Comparison of ENCODE assay signal across 10 cellular contexts in genomic region chr13:48578516-48579166, GRCh38. TPM values are rescaled to one million over a fixed set of nuclear protein-coding genes. Genes with fewer than 3 reads are reported as not detected.
DNase-seq lines count a peak whose midpoint lies in the region; ATAC-seq and TF ChIP-seq lines count a peak whose summit lies in the region.
"Had no signal": no experiment of that assay in that cellular context is flagged by ENCODE, and none has a peak within 500 bp of the region (broad histone marks: within the 10 kb centered on the region; RNA-seq: fewer than 3 reads in every experiment).

No MANE protein-coding gene starts in this region.

- intact Hi-C loops in breast epithelium (cut with DNase I; ENCODE audit: low total_unique reads) (no loop called here), MCF 10A (cut with micrococcal nuclease) (no loop called here), mammary epithelial cell (cut with micrococcal nuclease) (loop anchor here (1.0 to 5.0 kb wide), 2 partner anchors 76 to 451 kb away; no protein-coding TSS in a partner anchor), transverse colon (cut with DNase I; ENCODE audit: low total_unique reads) (no loop called here)
- intact Hi-C loops in CD4-positive, alpha-beta T cell (cut with DNase I, micrococcal nuclease), result no loop called here

- no peak for TF ChIP-seq POLR2A in breast epithelium (IDR thresholded peaks at IDR 0.05)
- no peak for TF ChIP-seq POLR2A in transverse colon (IDR thresholded peaks at IDR 0.05)

- H3K9me3 ChIP-seq in breast epithelium (no peaks in the 10 kb centered on the region), mammary epithelial cell (replicated peaks; ENCODE audit: insufficient read depth, low read length) (no peaks in the 10 kb centered on the region), transverse colon (no peaks in the 10 kb centered on the region)
- H3K9me3 ChIP-seq in CD4-positive, alpha-beta T cell (ENCODE audit: control insufficient read depth, low read length), result no peaks in the 10 kb centered on the region

- BruUV-seq in MCF 10A (replicated peaks; lab: Mats Ljungman, UMichigan) (no TSS peak), mammary epithelial cell (replicated peaks; lab: Mats Ljungman, UMichigan) (no TSS peak)

- POLR2A ChIA-PET in MCF 10A (lab: Yijun Ruan, JAX), result interaction anchor here (0.5 to 4.6 kb wide), 16 partner anchors 9 to 484 kb away, joined by 3 to 31 read pairs (median 4); partner anchors contain the start of genes ITM2B, LPAR6, MED4 and RB1
- POLR2A ChIA-PET in CD4-positive, alpha-beta T cell (lab: Charles Lee), result interaction anchor here (1.0 to 2.2 kb wide), 5 partner anchors 10 to 177 kb away, joined by 3 to 14 read pairs (median 5); partner anchors contain the start of gene RCBTB2

- TF ChIP-seq CTCF in breast epithelium (IDR thresholded peaks at IDR 0.05) (no peak), MCF 10A (IDR thresholded peaks at IDR 0.05; ENCODE audit: unreplicated experiment) (no peak), mammary epithelial cell (conservative IDR thresholded peaks at IDR 0.05 in 1 of 2, IDR thresholded peaks at IDR 0.05 in 1 of 2; ENCODE audit: extremely low read depth in 1 of 2, insufficient read depth in 1 of 2, low read depth in 1 of 2, low read length in 2 of 2) (no peak), transverse colon (IDR thresholded peaks at IDR 0.05) (no peak)
- no peak for TF ChIP-seq CTCF in CD4-positive, alpha-beta T cell (IDR thresholded peaks at IDR 0.05)

- H3K4me3 ChIP-seq in breast epithelium (no peak overlapping the region), mammary epithelial cell (replicated peaks in 1 of 3; ENCODE audit: insufficient read depth in 1 of 3, low read depth in 2 of 3, low read length in 3 of 3) (no peak overlapping the region), transverse colon (no peak overlapping the region)

- DNase-seq in breast epithelium (ENCODE audit: low spot score in 2 of 2), result no peak
- no peak for DNase-seq in MCF 10A (ENCODE audit: unreplicated experiment)
- no peak for DNase-seq in mammary epithelial cell
- DNase-seq in transverse colon, result no peak
- no peak for DNase-seq in medulla oblongata (ENCODE audit: extremely low spot score)
- no peak for DNase-seq in NCI-H2107 treated with DMSO at 0.1 percent for 48 hours (lab: John Stamatoyannopoulos, UW; ENCODE audit: unreplicated experiment)
- no peak for DNase-seq in CD4-positive, alpha-beta T cell
- DNase-seq: stimulated activated naive CD8-positive, alpha-beta T cell treated with anti-CD3 and anti-CD28 coated beads, Interleukin-15, Interleukin-2, amounts not matched to agents 100 U/mL and 50 U/mL, for 24 hours had no signal

- no peak for TF ChIP-seq EP300 in transverse colon (IDR thresholded peaks at IDR 0.05; ENCODE audit: low read depth)

- in situ Hi-C loops in mammary epithelial cell (cut with MboI; ENCODE audit: low sequenced_read_pairs in 2 of 2), result loop anchor here (5.0 to 10.0 kb wide), 2 partner anchors 246 to 454 kb away; no protein-coding TSS in a partner anchor
- in situ Hi-C loops in transverse colon (cut with MboI; ENCODE audit: low pct_ligation_motif_present in 1 of 4, low pct_unique_long_range_greater_than_20kb in 1 of 4, low sequenced_read_pairs in 3 of 4), result loop anchor here in 3 of 4 donors (10.0 to 25.0 kb wide), 4 partner anchors 184 to 454 kb away; partner anchors contain the start of gene RB1 (in 1 of the 3)

- H2AFZ ChIP-seq in mammary epithelial cell (ENCODE audit: low read depth, low read length), result peak overlapping the region; percentile 82

- H3K27ac ChIP-seq in breast epithelium, result peak overlapping the region; percentile 62 to 71
- no peak overlapping the region for H3K27ac ChIP-seq in mammary epithelial cell (ENCODE audit: insufficient read depth, low read depth, low read length)
- peak overlapping the region; percentile 20 to 41 (median 32) for H3K27ac ChIP-seq in transverse colon
- H3K27ac ChIP-seq in CD4-positive, alpha-beta T cell (ENCODE audit: low read depth, low read length), result no peak overlapping the region

- no peaks in the 10 kb centered on the region for H3K36me3 Mint-ChIP-seq in MCF 10A (ENCODE audit: insufficient read depth, unreplicated experiment)
- no peaks in the 10 kb centered on the region for H3K36me3 Mint-ChIP-seq in CD4-positive, alpha-beta T cell (ENCODE audit: low read depth)
- H3K36me3 Mint-ChIP-seq: IgD-negative memory B cell had no signal

- peak overlapping the region; percentile 29 for H3K4me2 ChIP-seq in mammary epithelial cell (ENCODE audit: insufficient read depth, low read depth, low read length)

- H3K27me3 Mint-ChIP-seq in MCF 10A (ENCODE audit: insufficient read depth, unreplicated experiment), result no peaks in the 10 kb centered on the region
- peaks cover 6% of the 10 kb centered on the region for H3K27me3 Mint-ChIP-seq in CD4-positive, alpha-beta T cell

- H4K20me1 ChIP-seq in mammary epithelial cell (ENCODE audit: insufficient read depth, low read length), result no peaks in the 10 kb centered on the region

- 7% methylated on average over 3 of the region's 3 CpGs for WGBS in mammary epithelial cell (ENCODE audit: low coverage, missing lambda C conversion rate)
- 73% methylated on average over 3 of the region's 3 CpGs; no CpG with 5 or more reads in 1 of the 2 donors for WGBS in transverse colon (ENCODE audit: low coverage in 1 of 2), 2 donors

- H3K9me3 Mint-ChIP-seq in MCF 10A (ENCODE audit: unreplicated experiment), result no peaks in the 10 kb centered on the region
- no peaks in the 10 kb centered on the region for H3K9me3 Mint-ChIP-seq in CD4-positive, alpha-beta T cell

- no peak overlapping the region for H3K27ac Mint-ChIP-seq in MCF 10A (ENCODE audit: low read depth, unreplicated experiment)
- no peak overlapping the region for H3K27ac Mint-ChIP-seq in CD4-positive, alpha-beta T cell

- no peak overlapping the region for H3K4me3 Mint-ChIP-seq in MCF 10A (ENCODE audit: unreplicated experiment)
- H3K4me3 Mint-ChIP-seq in CD4-positive, alpha-beta T cell, result no peak overlapping the region

- peak; percentile 44 for ATAC-seq in HG03039 (IDR thresholded peaks at IDR 0.05; ENCODE audit: unreplicated experiment)
- no peak for ATAC-seq in CD4-positive, alpha-beta T cell (ENCODE audit: poor library complexity)

- no peaks in the 10 kb centered on the region for H3K4me1 Mint-ChIP-seq in MCF 10A (ENCODE audit: insufficient read depth, unreplicated experiment)
- H3K4me1 Mint-ChIP-seq in CD4-positive, alpha-beta T cell (ENCODE audit: low read depth), result peaks cover 14% of the 10 kb centered on the region

- H3K27me3 ChIP-seq in breast epithelium (no peaks in the 10 kb centered on the region), mammary epithelial cell (ENCODE audit: insufficient read depth, low read length) (no peaks in the 10 kb centered on the region), transverse colon (no peaks in the 10 kb centered on the region)
- H3K27me3 ChIP-seq in CD4-positive, alpha-beta T cell (ENCODE audit: control insufficient read depth, insufficient read depth, low read length), result peaks cover 8% of the 10 kb centered on the region

- no peak overlapping the region for H3K9ac ChIP-seq in mammary epithelial cell (ENCODE audit: insufficient read depth, low read length)

- dilution Hi-C loops in mammary epithelial cell (cut with HindIII; ENCODE audit: low sequenced_read_pairs), result loop anchor here (5.0 kb wide), 1 partner anchor 81 kb away; no protein-coding TSS in a partner anchor

- H3K36me3 ChIP-seq in breast epithelium, result no peaks in the 10 kb centered on the region
- H3K36me3 ChIP-seq in mammary epithelial cell (ENCODE audit: insufficient read depth, low read length), result no peaks in the 10 kb centered on the region
- H3K36me3 ChIP-seq in transverse colon, result no peaks in the 10 kb centered on the region

- CTCF ChIA-PET in MCF 10A (lab: Yijun Ruan, JAX), result interaction anchor here (1.0 to 6.8 kb wide), 12 partner anchors 9 to 452 kb away, joined by 3 to 100 read pairs (median 4); no protein-coding TSS in a partner anchor
- CTCF ChIA-PET in mammary epithelial cell (lab: Charles Lee; ENCODE audit: low non-redundant PET), result interaction anchor here (0.6 to 0.7 kb wide), 2 partner anchors 196 to 420 kb away, joined by 3 read pairs; no protein-coding TSS in a partner anchor
- CTCF ChIA-PET in CD4-positive, alpha-beta T cell (lab: Charles Lee), result interaction anchor here (1.1 to 6.1 kb wide), 5 partner anchors 75 to 245 kb away, joined by 3 to 77 read pairs (median 4); no protein-coding TSS in a partner anchor

- H3K4me1 ChIP-seq in breast epithelium, result no peaks in the 10 kb centered on the region
- peaks cover 25% of the 10 kb centered on the region for H3K4me1 ChIP-seq in mammary epithelial cell (ENCODE audit: insufficient read depth, low read length)
- H3K4me1 ChIP-seq in transverse colon, result peaks cover 0 to 10% (median 4%) of the 10 kb centered on the region in 4 donors

- H3K79me2 ChIP-seq in mammary epithelial cell (ENCODE audit: insufficient read depth, low read length), result no peaks in the 10 kb centered on the region

RNA-seq across cellular contexts. Expression of gene RCBTB2, which starts 45.8 kb away (rescaled TPM):
- total RNA-seq in breast epithelium (10 to 100 TPM; 10.8 to 16.1 (median 14.9) TPM), MCF 10A (2022) (2.4 TPM in 2 replicates), mammary epithelial cell (10 to 100 TPM in 1 of 2 donors, 1 to 10 TPM in 1; 4.9 to 12.0 TPM), transverse colon (1 to 10 TPM; 5.2 to 8.1 (median 6.1) TPM)
- polyA plus RNA-seq in mammary epithelial cell, result 3.7 TPM
- 0.26 TPM for polyA minus RNA-seq in mammary epithelial cell
- 1 to 10 TPM; 6.1 to 6.5 TPM for total RNA-seq in CD4-positive, alpha-beta T cell

Comparison
In these comparisons a context has a peak if more than half of its experiments do, and no peak if none do; other contexts are left out.
1. H3K27ac ChIP-seq: peak in breast epithelium (2 of 2) and transverse colon (4 of 4); none in mammary epithelial cell (single experiment) and CD4-positive, alpha-beta T cell (single experiment).